In the genomic region with DNA sequence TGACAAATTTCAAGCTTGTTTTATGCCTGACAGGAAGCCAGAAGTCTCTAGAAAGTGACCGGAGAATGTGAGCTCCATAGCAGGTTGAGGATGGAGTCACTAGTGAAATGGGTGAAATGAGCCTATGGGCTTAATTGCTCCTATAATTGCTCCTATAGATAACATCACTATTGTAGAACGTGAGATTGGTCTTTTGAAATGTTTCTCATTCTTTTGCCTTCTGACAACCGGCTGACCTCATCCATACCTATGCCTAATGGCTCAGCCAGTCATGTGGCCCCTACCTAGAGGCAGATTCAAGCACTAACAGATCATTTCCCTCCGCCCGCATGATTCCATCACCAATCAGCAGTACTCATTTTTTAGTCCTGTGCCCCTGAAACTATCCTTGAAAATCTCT, we compare ENCODE assay signal across 4 cellular contexts. TPM values are rescaled to one million over a fixed set of nuclear protein-coding genes. Genes with fewer than 3 reads are reported as not detected.
"Had no signal": no experiment of that assay in that cellular context is flagged by ENCODE, and none has a peak within 500 bp of the region (broad histone marks: within the 10 kb centered on the region; RNA-seq: fewer than 3 reads in every experiment).

No MANE protein-coding gene starts in this region.

RNA-seq across cellular contexts. Expression of gene PSG6, which starts 4.2 kb away (rescaled TPM):
- polyA plus RNA-seq: foreskin keratinocyte, heart left ventricle, hepatocyte, immature natural killer cell had no signal

RNA-seq across cellular contexts. Expression of gene PSG7, which starts 23.5 kb away (rescaled TPM):
- polyA plus RNA-seq: foreskin keratinocyte, heart left ventricle, hepatocyte, immature natural killer cell had no signal

RNA-seq across cellular contexts. Expression of gene PSG1, which starts 34.0 kb away (rescaled TPM):
- polyA plus RNA-seq: foreskin keratinocyte, heart left ventricle, hepatocyte, immature natural killer cell had no signal
